In the genomic region with DNA sequence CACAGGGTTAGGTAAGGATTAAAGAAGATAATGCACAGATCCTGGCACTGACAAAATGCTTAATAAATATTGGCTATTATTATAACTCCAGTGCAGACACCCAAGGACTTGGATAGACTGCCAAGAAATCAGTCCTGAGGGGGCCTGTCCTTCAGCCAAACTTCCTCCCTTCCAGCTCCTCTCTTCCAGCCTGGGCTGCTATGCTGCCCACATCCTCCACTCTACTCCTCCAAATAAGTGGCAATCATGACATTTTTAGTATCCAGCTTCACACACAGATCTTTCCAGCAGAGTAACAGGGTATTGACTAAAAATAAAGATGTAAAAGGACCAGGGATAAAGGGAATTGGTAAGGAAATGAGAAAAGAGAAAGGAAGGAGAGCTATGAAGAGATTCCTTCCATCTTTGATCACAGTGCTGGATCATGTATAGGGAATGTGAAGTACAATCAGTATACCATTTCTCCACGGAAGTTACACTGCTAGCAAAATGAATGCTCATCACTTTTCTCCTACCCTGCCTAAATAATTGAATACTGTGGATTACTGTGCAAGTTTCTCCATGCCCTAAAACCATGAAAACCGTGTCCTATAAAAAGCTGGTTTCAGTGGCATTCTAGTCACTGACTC, we compare ENCODE assay signal across 21 cellular contexts.
DNase-seq lines count a peak whose midpoint lies in the region; ATAC-seq and TF ChIP-seq lines count a peak whose summit lies in the region.
"Had no signal": no experiment of that assay in that cellular context is flagged by ENCODE, and none has a peak within 500 bp of the region (broad histone marks: within the 10 kb centered on the region; RNA-seq: fewer than 3 reads in every experiment).

No MANE protein-coding gene starts in this region.

- H3K36me3 Mint-ChIP-seq in nephron (ENCODE audit: low read depth): no peaks in the 10 kb centered on the region
- H3K36me3 Mint-ChIP-seq: CD8-positive, alpha-beta memory T cell had no signal

- peak overlapping the region in 2 of 3 experiments; percentile 23 to 48 for H3K27ac Mint-ChIP-seq in nephron
- H3K27ac Mint-ChIP-seq: CD8-positive, alpha-beta memory T cell had no signal

- H3K4me3 Mint-ChIP-seq in nephron: no peak overlapping the region
- H3K4me3 Mint-ChIP-seq: CD8-positive, alpha-beta memory T cell had no signal

- H3K9ac ChIP-seq in SK-N-MC (ENCODE audit: insufficient read length): peak overlapping the region; percentile 58

- no peaks in the 10 kb centered on the region for H3K36me3 ChIP-seq in SK-N-MC (ENCODE audit: insufficient read depth, low read length)
- H3K36me3 ChIP-seq in brain microvascular endothelial cell (replicated peaks): no peaks in the 10 kb centered on the region

- H3K27me3 Mint-ChIP-seq in nephron (ENCODE audit: low read depth): peaks cover 3% of the 10 kb centered on the region
- H3K27me3 Mint-ChIP-seq: CD8-positive, alpha-beta memory T cell had no signal

- in situ Hi-C loops in brain microvascular endothelial cell (cut with HindIII; ENCODE audit: low pct_ligation_motif_present, low sequenced_read_pairs): no loop called here

- H3K4me3 ChIP-seq in SK-N-MC (peak overlapping the region; percentile 55), coronary artery (no peak overlapping the region), brain microvascular endothelial cell (ENCODE audit: low read depth, low read length) (no peak overlapping the region)

- intact Hi-C loops in Right ventricle myocardium superior (cut with DNase I): no loop called here
- intact Hi-C loops in cardiac septum (cut with DNase I): no loop called here

- H3K27ac ChIP-seq in SK-N-MC (peak overlapping the region; percentile 93), temporal lobe (ENCODE audit: low read depth, low read length) (peak overlapping the region; percentile 70), coronary artery (no peak overlapping the region), brain microvascular endothelial cell (no peak overlapping the region)
- H3K27ac ChIP-seq: C4-2B had no signal

- TF ChIP-seq CTCF in nephron (IDR thresholded peaks at IDR 0.05; ENCODE audit: unreplicated experiment in 3 of 3): no peak
- no peak for TF ChIP-seq CTCF in coronary artery (IDR thresholded peaks at IDR 0.05)
- TF ChIP-seq CTCF in brain microvascular endothelial cell (IDR thresholded peaks at IDR 0.05; ENCODE audit: low read depth, low read length, missing control alignments): no peak

- peaks cover 25% of the 10 kb centered on the region for H3K4me1 Mint-ChIP-seq in nephron
- H3K4me1 Mint-ChIP-seq: CD8-positive, alpha-beta memory T cell had no signal

- DNase-seq in Right ventricle myocardium superior: peak; percentile 41
- no peak for DNase-seq in cardiac septum (ENCODE audit: low spot score)
- no peak for DNase-seq in SK-N-MC (ENCODE audit: low read depth, low spot score)
- no peak for DNase-seq in coronary artery (ENCODE audit: low spot score)
- DNase-seq in brain microvascular endothelial cell: no peak
- DNase-seq: AML-193; Calu3; CD8-positive, alpha-beta memory T cell; DMS153; GOT3; Kasumi-1; NCI-H1694; NCI-H2081; NCI-H2171; NCI-H345; NCI-H524 had no signal

- H3K27me3 ChIP-seq in brain microvascular endothelial cell (replicated peaks): no peaks in the 10 kb centered on the region

- no peaks in the 10 kb centered on the region for H3K9me3 ChIP-seq in SK-N-MC (ENCODE audit: low read depth, low read length)

- ATAC-seq in Right ventricle myocardium superior (ENCODE audit: poor library complexity): peak; percentile 42
- ATAC-seq in GM18519 (IDR thresholded peaks at IDR 0.05; ENCODE audit: low FRiP score, unreplicated experiment): no peak
- ATAC-seq: HCT116 had no signal

- no peaks in the 10 kb centered on the region for H3K9me3 Mint-ChIP-seq in nephron
- H3K9me3 Mint-ChIP-seq: CD8-positive, alpha-beta memory T cell had no signal

Comparison
In these comparisons a context has a peak if more than half of its experiments do, and no peak if none do; other contexts are left out.
1. H3K27ac ChIP-seq: peak in SK-N-MC (single experiment) and temporal lobe (single experiment); none in coronary artery (0 of 2) and brain microvascular endothelial cell (single experiment).